ENCODE assay signal across 23 cellular contexts in genomic region chr14:44928793-44929192, GRCh38. TPM values are rescaled to one million over a fixed set of nuclear protein-coding genes. Genes with fewer than 3 reads are reported as not detected.
DNase-seq lines count a peak whose midpoint lies in the region; ATAC-seq, FAIRE-seq and TF ChIP-seq lines count a peak whose summit lies in the region.
"Had no signal": no experiment of that assay in that cellular context is flagged by ENCODE, and none has a peak within 500 bp of the region (broad histone marks: within the 10 kb centered on the region; RNA-seq: fewer than 3 reads in every experiment).

No MANE protein-coding gene starts in this region.

- peak overlapping the region; percentile 45 for H3K27ac Mint-ChIP-seq in activated CD8-positive, alpha-beta memory T cell treated with anti-CD3 and anti-CD28 coated beads, Interleukin-2, amount 10 ng/mL, durations not matched to agents 7 days and 5 days
- H3K27ac Mint-ChIP-seq in immature natural killer cell (peak overlapping the region in 5 of 6 donors; percentile 33 to 81 (median 60)), osteocyte (ENCODE audit: unreplicated experiment) (no peak overlapping the region)
- H3K27ac Mint-ChIP-seq: CD14-positive monocyte had no signal

- peaks cover 16% of the 10 kb centered on the region for H3K36me3 ChIP-seq in suprapubic skin
- H3K36me3 ChIP-seq: BE2C had no signal

- no peaks in the 10 kb centered on the region for H3K9me3 Mint-ChIP-seq in activated CD8-positive, alpha-beta memory T cell treated with anti-CD3 and anti-CD28 coated beads, Interleukin-2, amount 10 ng/mL, durations not matched to agents 7 days and 5 days (ENCODE audit: low read depth)
- H3K9me3 Mint-ChIP-seq in immature natural killer cell (no peaks in the 10 kb centered on the region), osteocyte (ENCODE audit: unreplicated experiment) (no peaks in the 10 kb centered on the region)
- H3K9me3 Mint-ChIP-seq: CD14-positive monocyte had no signal

- ATAC-seq in activated CD8-positive, alpha-beta memory T cell treated with anti-CD3 and anti-CD28 coated beads, Interleukin-2, amount 10 ng/mL, durations not matched to agents 7 days and 5 days: no peak
- ATAC-seq: PC-3 had no signal

- H3K36me3 Mint-ChIP-seq in activated CD8-positive, alpha-beta memory T cell treated with anti-CD3 and anti-CD28 coated beads, Interleukin-2, amount 10 ng/mL, durations not matched to agents 7 days and 5 days: peaks cover 6% of the 10 kb centered on the region
- H3K36me3 Mint-ChIP-seq in immature natural killer cell (peaks cover 0 to 8% (median 0%) of the 10 kb centered on the region in 3 donors), osteocyte (ENCODE audit: unreplicated experiment) (peaks cover 7% of the 10 kb centered on the region)

- TF ChIP-seq CTCF in VCaP (conservative IDR thresholded peaks at IDR 0.05) (no peak), osteocyte (IDR thresholded peaks at IDR 0.05) (no peak), suprapubic skin (IDR thresholded peaks at IDR 0.05) (no peak)

- no peak for DNase-seq in activated CD8-positive, alpha-beta memory T cell treated with anti-CD3 and anti-CD28 coated beads, Interleukin-2, amount 10 ng/mL, durations not matched to agents 7 days and 5 days
- DNase-seq in activated CD8-positive, alpha-beta memory T cell treated with anti-CD3 and anti-CD28 coated beads for 24 hours: no peak
- DNase-seq in immature natural killer cell: peak in 2 of 3 donors; percentile 14 to 16
- DNase-seq in urothelium cell line (ENCODE audit: low spot score): no peak
- no peak for DNase-seq in osteocyte (ENCODE audit: extremely low spot score, unreplicated experiment)
- no peak for DNase-seq in suprapubic skin (ENCODE audit: low spot score in 2 of 2)
- DNase-seq in activated gamma-delta T cell (lab: John Stamatoyannopoulos, UW): no peak
- DNase-seq: ACHN; BE2C; COR-L47; GM23248; H7; KBM-7; NCI-H2029; NCI-H446; NCI-H524 treated with DMSO at 0.1 percent for 48 hours; NCI-H774; NK-92 treated with Interleukin-12 subunit alpha and Interleukin-12 subunit beta, amount 100 ng/mL, for 24 hours; PC-3 had no signal

- H3K4me3 ChIP-seq in suprapubic skin: no peak overlapping the region
- H3K4me3 ChIP-seq: GM23248 had no signal

- TF ChIP-seq EP300 in suprapubic skin (IDR thresholded peaks at IDR 0.05): no peak

- 86% methylated on average over 7 of the region's 7 CpGs for WGBS in suprapubic skin

- no peak for TF ChIP-seq POLR2A in suprapubic skin (IDR thresholded peaks at IDR 0.05)

- peaks cover 15% of the 10 kb centered on the region for H3K4me1 Mint-ChIP-seq in activated CD8-positive, alpha-beta memory T cell treated with anti-CD3 and anti-CD28 coated beads, Interleukin-2, amount 10 ng/mL, durations not matched to agents 7 days and 5 days
- H3K4me1 Mint-ChIP-seq in immature natural killer cell: peaks cover 12 to 53% of the 10 kb centered on the region in 2 donors
- H3K4me1 Mint-ChIP-seq in osteocyte (ENCODE audit: unreplicated experiment): no peaks in the 10 kb centered on the region
- H3K4me1 Mint-ChIP-seq: CD14-positive monocyte had no signal

- H3K27me3 Mint-ChIP-seq in activated CD8-positive, alpha-beta memory T cell treated with anti-CD3 and anti-CD28 coated beads, Interleukin-2, amount 10 ng/mL, durations not matched to agents 7 days and 5 days: no peaks in the 10 kb centered on the region
- H3K27me3 Mint-ChIP-seq in immature natural killer cell (ENCODE audit: low read depth in 3 of 3) (no peaks in the 10 kb centered on the region), osteocyte (ENCODE audit: unreplicated experiment) (no peaks in the 10 kb centered on the region)

- CTCF ChIA-PET in activated CD8-positive, alpha-beta memory T cell treated with anti-CD3 and anti-CD28 coated beads, Interleukin-2, amount 10 ng/mL, durations not matched to agents 7 days and 5 days (lab: Charles Lee): no interaction called here

- no peaks in the 10 kb centered on the region for H3K4me1 ChIP-seq in suprapubic skin

- no peaks in the 10 kb centered on the region for H3K9me3 ChIP-seq in suprapubic skin
- H3K9me3 ChIP-seq: BE2C had no signal

- H3K27ac ChIP-seq in VCaP (peak overlapping the region; percentile 6; the same call in 1 of the 2 replicates), suprapubic skin (no peak overlapping the region)
- H3K27ac ChIP-seq: 22Rv1, GM23248 had no signal

- H3K27me3 ChIP-seq in suprapubic skin: no peaks in the 10 kb centered on the region
- H3K27me3 ChIP-seq: BE2C had no signal

- FAIRE-seq in urothelium cell line (lab: Jason Lieb, UNC): peak; percentile 30
- FAIRE-seq: G401.6 had no signal

- H3K4me3 Mint-ChIP-seq in activated CD8-positive, alpha-beta memory T cell treated with anti-CD3 and anti-CD28 coated beads, Interleukin-2, amount 10 ng/mL, durations not matched to agents 7 days and 5 days: no peak overlapping the region
- H3K4me3 Mint-ChIP-seq in immature natural killer cell (peak overlapping the region; percentile 29 to 74 (median 46)), osteocyte (ENCODE audit: unreplicated experiment) (no peak overlapping the region)
- H3K4me3 Mint-ChIP-seq: CD14-positive monocyte had no signal

RNA-seq across cellular contexts. Expression of gene KLHL28, which starts 33.0 kb away (rescaled TPM):
- 10 to 100 TPM; 12.1 to 14.0 TPM for total RNA-seq in activated CD8-positive, alpha-beta memory T cell treated with anti-CD3 and anti-CD28 coated beads, Interleukin-2, amount 10 ng/mL, durations not matched to agents 7 days and 5 days
- 10 to 100 TPM; 32.1 to 79.9 (median 36.3) TPM for polyA plus RNA-seq in immature natural killer cell
- total RNA-seq in osteocyte: 15.3 and 18.1 TPM in 2 replicates
- total RNA-seq in suprapubic skin: 10 to 100 TPM; 13.7 to 23.5 (median 16.2) TPM

RNA-seq across cellular contexts. Expression of gene TOGARAM1, which starts 33.2 kb away (rescaled TPM):
- 10 to 100 TPM in 1 of 2 experiments, 1 to 10 TPM in 1; 8.2 to 10.7 TPM for total RNA-seq in activated CD8-positive, alpha-beta memory T cell treated with anti-CD3 and anti-CD28 coated beads, Interleukin-2, amount 10 ng/mL, durations not matched to agents 7 days and 5 days
- 10 to 100 TPM in 2 of 3 donors, 1 to 10 TPM in 1; 9.4 to 13.0 (median 12.7) TPM for polyA plus RNA-seq in immature natural killer cell
- total RNA-seq in osteocyte: 20.7 and 22.0 TPM in 2 replicates
- 10 to 100 TPM; 12.5 to 24.3 (median 14.2) TPM for total RNA-seq in suprapubic skin

Comparison
In these comparisons a context has a peak if more than half of its experiments do, and no peak if none do; other contexts are left out.
1. DNase-seq: peak in immature natural killer cell (2 of 3); none in activated CD8-positive, alpha-beta memory T cell treated with anti-CD3 and anti-CD28 coated beads, Interleukin-2, amount 10 ng/mL, durations not matched to agents 7 days and 5 days (single experiment), activated CD8-positive, alpha-beta memory T cell treated with anti-CD3 and anti-CD28 coated beads for 24 hours (single experiment), urothelium cell line (single experiment), osteocyte (single experiment), suprapubic skin (0 of 2) and activated gamma-delta T cell (single experiment).
2. H3K4me3 Mint-ChIP-seq: peak in immature natural killer cell (5 of 5); none in activated CD8-positive, alpha-beta memory T cell treated with anti-CD3 and anti-CD28 coated beads, Interleukin-2, amount 10 ng/mL, durations not matched to agents 7 days and 5 days (single experiment) and osteocyte (single experiment).